1 cellular context compared by ENCODE assay signal in the genomic region with DNA sequence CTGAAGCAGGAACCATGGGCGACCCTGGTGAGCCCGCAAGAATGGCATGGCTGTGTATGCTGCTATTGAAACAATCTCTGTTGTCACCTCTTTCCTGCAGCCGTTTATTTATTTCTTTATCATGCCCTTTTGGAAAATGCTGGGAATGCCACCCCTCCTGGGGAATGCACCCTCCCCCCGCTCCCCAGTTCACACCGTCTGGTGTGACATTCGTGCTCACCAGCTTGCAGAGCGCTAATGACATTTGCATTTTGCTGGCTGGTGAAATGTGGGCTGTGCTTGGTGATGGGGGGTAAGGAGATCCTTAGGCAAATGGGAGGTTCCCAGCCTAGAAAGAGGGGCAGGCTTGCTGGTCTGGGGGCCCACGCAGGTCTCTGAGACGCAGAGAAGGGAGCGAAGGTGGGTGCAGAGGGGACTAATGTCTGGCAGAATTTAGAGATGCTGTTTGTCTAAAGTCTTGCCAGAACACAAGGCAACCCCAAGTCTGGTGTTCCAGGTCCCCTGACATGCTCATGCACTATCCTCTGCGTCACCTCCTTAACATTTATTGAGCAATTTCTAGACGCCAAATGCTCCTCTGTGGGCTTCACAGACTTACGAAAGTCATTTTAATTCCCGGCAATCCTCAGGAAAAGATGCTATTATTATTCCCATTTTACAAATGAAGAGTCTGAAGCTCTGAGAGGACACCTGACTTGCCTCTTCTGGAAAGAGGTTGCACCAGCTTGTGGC.
TF ChIP-seq lines count a peak whose summit lies in the region.

No MANE protein-coding gene starts in this region.

TF ChIP-seq in IMR-90, 13 proteins besides CTCF, POLR2A, EP300 and RAD21:
- TF ChIP-seq CEBPB (IDR thresholded peaks at IDR 0.05; ENCODE audit: low read depth, low read length): 0 out of 2 replicates have a peak, but pooled peaks have one; percentile 3
- no peak for TF ChIP-seq BHLHE40 (IDR thresholded peaks at IDR 0.05; ENCODE audit: low read depth, low read length)
- TF ChIP-seq CHD1 (IDR thresholded peaks at IDR 0.05; ENCODE audit: low read depth, low read length): no peak
